8 cellular contexts compared by ENCODE assay signal in the genomic region with DNA sequence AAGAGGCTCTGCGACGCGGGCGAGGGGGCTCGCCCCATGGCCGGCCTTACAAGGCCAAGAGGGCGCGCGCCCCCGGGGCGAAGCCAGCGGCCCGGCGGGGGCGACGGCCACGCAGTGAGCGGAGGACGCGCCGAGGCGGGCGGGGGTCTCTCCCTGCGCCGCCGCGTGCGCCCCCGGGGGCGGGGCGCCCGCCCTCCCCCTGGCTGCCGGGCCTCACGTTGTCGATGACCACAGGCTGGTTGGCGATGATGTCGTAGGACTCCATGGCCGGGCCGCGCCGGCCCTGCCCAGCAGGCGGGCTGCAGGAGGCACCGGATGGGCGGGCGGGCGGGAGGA. TPM values are rescaled to one million over a fixed set of nuclear protein-coding genes. Genes with fewer than 3 reads are reported as not detected.
DNase-seq lines count a peak whose midpoint lies in the region; ATAC-seq and TF ChIP-seq lines count a peak whose summit lies in the region.

No MANE protein-coding gene starts in this region.

- H3K27ac Mint-ChIP-seq in CD4-positive, alpha-beta T cell, result peak overlapping the region; percentile 99
- peak overlapping the region; percentile 97 for H3K27ac Mint-ChIP-seq in central memory CD8-positive, alpha-beta T cell (ENCODE audit: low read depth)
- peak overlapping the region; percentile 96 to 97 for H3K27ac Mint-ChIP-seq in natural killer cell treated with Interleukin-12 subunit alpha and Interleukin-12 subunit beta and Interleukin-15 and Interleukin-18, amount 100 ng/mL, for 72 hours

- peak overlapping the region; percentile 100 for H3K4me3 Mint-ChIP-seq in CD4-positive, alpha-beta T cell
- peak overlapping the region; percentile 87 for H3K4me3 Mint-ChIP-seq in central memory CD8-positive, alpha-beta T cell
- H3K4me3 Mint-ChIP-seq in natural killer cell treated with Interleukin-12 subunit alpha and Interleukin-12 subunit beta and Interleukin-15 and Interleukin-18, amount 100 ng/mL, for 72 hours, result peak overlapping the region; percentile 95

- no peaks in the 10 kb centered on the region for H3K9me3 ChIP-seq in CD4-positive, alpha-beta T cell (ENCODE audit: control insufficient read depth, low read length)

- no peak for ATAC-seq in CD4-positive, alpha-beta T cell (ENCODE audit: poor library complexity)
- ATAC-seq in central memory CD8-positive, alpha-beta T cell (replicated peaks; ENCODE audit: extremely low read depth, poor library complexity, severe bottlenecking), result no peak
- ATAC-seq in natural killer cell treated with Interleukin-12 subunit alpha and Interleukin-12 subunit beta and Interleukin-15 and Interleukin-18, amount 100 ng/mL, for 72 hours, result no peak

- peak overlapping the region; percentile 64 for H3K4me3 ChIP-seq in HL-60 (replicated peaks; ENCODE audit: insufficient read depth, low read length)

- CTCF ChIA-PET in CD4-positive, alpha-beta T cell (lab: Charles Lee), result interaction anchor here (1.0 to 4.1 kb wide), 9 partner anchors 12 to 73 kb away, joined by 3 to 29 read pairs (median 9); a partner anchor contains a TSS

- intact Hi-C loops in CD4-positive, alpha-beta T cell (cut with DNase I, micrococcal nuclease), result loop anchor here (5.0 to 10.0 kb wide), 4 partner anchors 49 to 1029 kb away; a partner anchor contains a TSS

- H3K9me3 Mint-ChIP-seq in CD4-positive, alpha-beta T cell, result no peaks in the 10 kb centered on the region
- H3K9me3 Mint-ChIP-seq in central memory CD8-positive, alpha-beta T cell, result no peaks in the 10 kb centered on the region
- no peaks in the 10 kb centered on the region for H3K9me3 Mint-ChIP-seq in natural killer cell treated with Interleukin-12 subunit alpha and Interleukin-12 subunit beta and Interleukin-15 and Interleukin-18, amount 100 ng/mL, for 72 hours

- no peak for TF ChIP-seq CTCF in CD4-positive, alpha-beta T cell (IDR thresholded peaks at IDR 0.05)
- no peak for TF ChIP-seq CTCF in HL-60 (IDR thresholded peaks at IDR 0.05; ENCODE audit: insufficient read depth, low read length)

- no peaks in the 10 kb centered on the region for H3K27me3 ChIP-seq in CD4-positive, alpha-beta T cell (ENCODE audit: control insufficient read depth, insufficient read depth, low read length)
- H3K27me3 ChIP-seq in HL-60 (ENCODE audit: insufficient read depth, poor library complexity, severe bottlenecking), result no peaks in the 10 kb centered on the region

- H3K36me3 Mint-ChIP-seq in CD4-positive, alpha-beta T cell (ENCODE audit: low read depth), result peaks cover 37% of the 10 kb centered on the region
- peaks cover 9% of the 10 kb centered on the region for H3K36me3 Mint-ChIP-seq in central memory CD8-positive, alpha-beta T cell (ENCODE audit: insufficient read depth)
- H3K36me3 Mint-ChIP-seq in natural killer cell treated with Interleukin-12 subunit alpha and Interleukin-12 subunit beta and Interleukin-15 and Interleukin-18, amount 100 ng/mL, for 72 hours, result no peaks in the 10 kb centered on the region

- DNase-seq in CD4-positive, alpha-beta T cell, result peak in 1 of 10 experiments; percentile 7
- DNase-seq in HL-60 (ENCODE audit: low read depth in 1 of 2, low spot score in 1 of 2), result no peak
- DNase-seq in central memory CD8-positive, alpha-beta T cell (ENCODE audit: low spot score in 2 of 2), result no peak
- no peak for DNase-seq in natural killer cell treated with Interleukin-12 subunit alpha and Interleukin-12 subunit beta and Interleukin-15 and Interleukin-18, amount 100 ng/mL, for 72 hours (ENCODE audit: low spot score)
- no peak for DNase-seq in GM19238 (ENCODE audit: insufficient read length, low spot score)
- no peak for DNase-seq in activated CD4-positive, CD25-positive, alpha-beta regulatory T cell (lab: John Stamatoyannopoulos, UW)
- no peak for DNase-seq in NK-92 treated with Interleukin-12 subunit alpha and Interleukin-12 subunit beta, amount 100 ng/mL, for 24 hours (lab: John Stamatoyannopoulos, UW)
- no peak for DNase-seq in activated CD4-positive, alpha-beta T cell treated with anti-CD3 and anti-CD28 coated beads for 4 hours

- peaks cover 31% of the 10 kb centered on the region for H3K4me1 Mint-ChIP-seq in CD4-positive, alpha-beta T cell (ENCODE audit: low read depth)
- H3K4me1 Mint-ChIP-seq in central memory CD8-positive, alpha-beta T cell, result peaks cover 28% of the 10 kb centered on the region
- peaks cover 21 to 26% of the 10 kb centered on the region in 2 donors for H3K4me1 Mint-ChIP-seq in natural killer cell treated with Interleukin-12 subunit alpha and Interleukin-12 subunit beta and Interleukin-15 and Interleukin-18, amount 100 ng/mL, for 72 hours (ENCODE audit: low read depth in 2 of 2)

- H3K27me3 Mint-ChIP-seq in CD4-positive, alpha-beta T cell, result no peaks in the 10 kb centered on the region
- H3K27me3 Mint-ChIP-seq in central memory CD8-positive, alpha-beta T cell, result no peaks in the 10 kb centered on the region
- H3K27me3 Mint-ChIP-seq in natural killer cell treated with Interleukin-12 subunit alpha and Interleukin-12 subunit beta and Interleukin-15 and Interleukin-18, amount 100 ng/mL, for 72 hours, result no peaks in the 10 kb centered on the region

- H3K27ac ChIP-seq in CD4-positive, alpha-beta T cell (ENCODE audit: low read depth, low read length), result peak overlapping the region; percentile 92
- peak overlapping the region; percentile 96 for H3K27ac ChIP-seq in HL-60 (replicated peaks)

- POLR2A ChIA-PET in CD4-positive, alpha-beta T cell (lab: Charles Lee), result interaction anchor here (0.9 to 8.4 kb wide), 9 partner anchors 10 to 73 kb away, joined by 3 to 244 read pairs (median 14); a partner anchor contains a TSS

RNA-seq across cellular contexts. Expression of a gene that starts 0.2 kb away (rescaled TPM):
- 10 to 100 TPM; 89.5 to 92.8 TPM for total RNA-seq in CD4-positive, alpha-beta T cell
- 10 to 100 TPM; 59.0 to 74.9 TPM for total RNA-seq in natural killer cell treated with Interleukin-12 subunit alpha and Interleukin-12 subunit beta and Interleukin-15 and Interleukin-18, amount 100 ng/mL, for 72 hours

RNA-seq across cellular contexts. Expression of a gene that starts 5.9 kb away (rescaled TPM):
- 10 to 100 TPM; 12.4 to 13.4 TPM for total RNA-seq in CD4-positive, alpha-beta T cell
- 10 to 100 TPM in 1 of 2 donors, 1 to 10 TPM in 1; 8.6 to 13.6 TPM for total RNA-seq in natural killer cell treated with Interleukin-12 subunit alpha and Interleukin-12 subunit beta and Interleukin-15 and Interleukin-18, amount 100 ng/mL, for 72 hours

RNA-seq across cellular contexts. Expression of a gene that starts 17.7 kb away (rescaled TPM):
- total RNA-seq in CD4-positive, alpha-beta T cell, result 100 to 1,000 TPM; 112 to 121 TPM
- 100 to 1,000 TPM; 133 to 174 TPM for total RNA-seq in natural killer cell treated with Interleukin-12 subunit alpha and Interleukin-12 subunit beta and Interleukin-15 and Interleukin-18, amount 100 ng/mL, for 72 hours

RNA-seq across cellular contexts. Expression of a gene that starts 49.8 kb away (rescaled TPM):
- 100 to 1,000 TPM; 440 to 470 TPM for total RNA-seq in CD4-positive, alpha-beta T cell
- 100 to 1,000 TPM in 1 of 2 donors, 10 to 100 TPM in 1; 97.4 to 191 TPM for total RNA-seq in natural killer cell treated with Interleukin-12 subunit alpha and Interleukin-12 subunit beta and Interleukin-15 and Interleukin-18, amount 100 ng/mL, for 72 hours
